In genomic region chr6:28211840-28212509, GRCh38 we compare ENCODE assay signal across 8 cellular contexts. TPM values are rescaled to one million over a fixed set of nuclear protein-coding genes. Genes with fewer than 3 reads are reported as not detected.
DNase-seq lines count a peak whose midpoint lies in the region; ATAC-seq and TF ChIP-seq lines count a peak whose summit lies in the region.

No MANE protein-coding gene starts in this region.

- no peaks in the 10 kb centered on the region for H3K9me3 Mint-ChIP-seq in MCF 10A (ENCODE audit: unreplicated experiment)
- no peaks in the 10 kb centered on the region for H3K9me3 Mint-ChIP-seq in neural crest cell

- peak overlapping the region in 1 of 2 donors; percentile 42 for H3K4me3 ChIP-seq in tibial artery

- DNase-seq in HK-2 (ENCODE audit: unreplicated experiment) (peak; percentile 20), MCF 10A (ENCODE audit: unreplicated experiment) (no peak), neural crest cell (ENCODE audit: low read depth, low spot score) (no peak), tibial artery (no peak), NCI-H510A treated with DMSO at 0.1 percent for 48 hours (lab: John Stamatoyannopoulos, UW) (no peak)
- DNase-seq in activated effector memory CD4-positive, alpha-beta T cell treated with Interleukin-2 at 50 U/mL for 16 hours, result no peak

- H3K36me3 ChIP-seq in tibial artery, result no peaks in the 10 kb centered on the region

- H3K27ac Mint-ChIP-seq in MCF 10A (ENCODE audit: low read depth, unreplicated experiment) (peak overlapping the region; percentile 85), neural crest cell (ENCODE audit: unreplicated experiment) (no peak overlapping the region)

- POLR2A ChIA-PET in MCF 10A (lab: Yijun Ruan, JAX), result interaction anchor here (0.6 to 3.4 kb wide), 10 partner anchors 10 to 374 kb away, joined by 3 to 37 read pairs (median 4); partner anchors contain the start of genes ZKSCAN4, ZKSCAN8 and ZSCAN9

- H3K4me3 Mint-ChIP-seq in MCF 10A (ENCODE audit: unreplicated experiment) (peak overlapping the region; percentile 72), neural crest cell (peak overlapping the region; percentile 19)

- CTCF ChIA-PET in MCF 10A (lab: Yijun Ruan, JAX), result interaction anchor here (0.6 to 1.2 kb wide), 4 partner anchors 28 to 239 kb away, joined by 3 read pairs; no protein-coding TSS in a partner anchor

- peaks cover 0 to 82% of the 10 kb centered on the region in 2 donors for H3K27me3 ChIP-seq in tibial artery

- BruUV-seq in MCF 10A (replicated peaks; lab: Mats Ljungman, UMichigan), result TSS peak; percentile 69

- no peak overlapping the region for H3K27ac ChIP-seq in tibial artery

- TF ChIP-seq CTCF in MCF 10A (IDR thresholded peaks at IDR 0.05; ENCODE audit: unreplicated experiment), result no peak
- no peak for TF ChIP-seq CTCF in neural crest cell (conservative IDR thresholded peaks at IDR 0.05)
- TF ChIP-seq CTCF in tibial artery (IDR thresholded peaks at IDR 0.05), result no peak

- H3K36me3 Mint-ChIP-seq in MCF 10A (ENCODE audit: insufficient read depth, unreplicated experiment) (peaks cover 14% of the 10 kb centered on the region), neural crest cell (ENCODE audit: low read depth) (no peaks in the 10 kb centered on the region)

- H3K4me1 ChIP-seq in tibial artery, result peaks cover 0 to 26% (median 10%) of the 10 kb centered on the region in 4 donors

- H3K4me1 Mint-ChIP-seq in MCF 10A (ENCODE audit: insufficient read depth, unreplicated experiment), result peaks cover 14% of the 10 kb centered on the region
- H3K4me1 Mint-ChIP-seq in neural crest cell, result peaks cover 18% of the 10 kb centered on the region

- H3K9me3 ChIP-seq in tibial artery, result no peaks in the 10 kb centered on the region

- intact Hi-C loops in MCF 10A (cut with micrococcal nuclease), result loop anchor here (1.0 to 10.0 kb wide), 6 partner anchors 51 to 397 kb away; a partner anchor contains a TSS
- intact Hi-C loops in tibial artery (cut with DNase I; ENCODE audit: low total_unique reads), result loop anchor here (10.0 kb wide), 1 partner anchor 67 kb away; the partner anchor contains the start of gene ZKSCAN8

- peak; percentile 25 for ATAC-seq in GM19351 (IDR thresholded peaks at IDR 0.05; ENCODE audit: unreplicated experiment)
- ATAC-seq in GM18498 (IDR thresholded peaks at IDR 0.05; ENCODE audit: unreplicated experiment), result no peak

- H3K27me3 Mint-ChIP-seq in MCF 10A (ENCODE audit: insufficient read depth, unreplicated experiment), result no peaks in the 10 kb centered on the region
- H3K27me3 Mint-ChIP-seq in neural crest cell (ENCODE audit: low read depth), result peaks cover 97% of the 10 kb centered on the region

RNA-seq across cellular contexts. Expression of gene ZSCAN9, which starts 13.1 kb away (rescaled TPM):
- 13.7 and 15.6 TPM in 2 replicates for total RNA-seq in MCF 10A (2022)
- total RNA-seq in neural crest cell, result 30.3 and 31.4 TPM in 2 replicates

RNA-seq across cellular contexts. Expression of gene ZKSCAN4, which starts 40.1 kb away (rescaled TPM):
- 3.3 and 4.8 TPM in 2 replicates for total RNA-seq in MCF 10A (2022)
- 7.9 and 8.1 TPM in 2 replicates for total RNA-seq in neural crest cell

RNA-seq across cellular contexts. Expression of gene NKAPL, which starts 47.1 kb away (rescaled TPM):
- total RNA-seq in MCF 10A (2022), result not detected in 2 replicates
- not detected in 2 replicates for total RNA-seq in neural crest cell

RNA-seq across cellular contexts. Expression of gene ZSCAN26, which starts 55.0 kb away (rescaled TPM):
- total RNA-seq in MCF 10A (2022), result 11.3 and 13.1 TPM in 2 replicates
- 15.0 and 19.8 TPM in 2 replicates for total RNA-seq in neural crest cell
